Comparison of ENCODE assay signal across 21 cellular contexts in genomic region chr1:161913482-161914140, GRCh38.
DNase-seq lines count a peak whose midpoint lies in the region; FAIRE-seq and TF ChIP-seq lines count a peak whose summit lies in the region.
"Had no signal": no experiment of that assay in that cellular context is flagged by ENCODE, and none has a peak within 500 bp of the region (broad histone marks: within the 10 kb centered on the region; RNA-seq: fewer than 3 reads in every experiment).

No MANE protein-coding gene starts in this region.

- TF ChIP-seq POLR2A in adrenal gland (IDR thresholded peaks at IDR 0.05) = no peak

- TF ChIP-seq CTCF in choroid plexus epithelial cell (conservative IDR thresholded peaks at IDR 0.05; ENCODE audit: low read depth, low read length) = no peak
- no peak for TF ChIP-seq CTCF in liver (IDR thresholded peaks at IDR 0.05; ENCODE audit: low read depth, low read length, missing input control)
- TF ChIP-seq CTCF in adrenal gland (IDR thresholded peaks at IDR 0.05) = no peak

- FAIRE-seq in A204.1 (lab: Jason Lieb, UNC) = peak; percentile 39
- FAIRE-seq: GM18507 had no signal

- no peaks in the 10 kb centered on the region for H3K27me3 ChIP-seq in liver (ENCODE audit: control insufficient read depth in 4 of 4, insufficient read depth in 4 of 4, low read length in 3 of 4)
- H3K27me3 ChIP-seq in adrenal gland = no peaks in the 10 kb centered on the region
- H3K27me3 ChIP-seq: hepatocyte, neural progenitor cell had no signal

- H3K4me1 ChIP-seq in liver (ENCODE audit: control insufficient read depth in 4 of 4, insufficient read depth in 4 of 4, low read length in 3 of 4) (peaks cover 0 to 27% (median 20%) of the 10 kb centered on the region in 4 donors), adrenal gland (replicated peaks in 1 of 2) (peaks cover 0 to 24% of the 10 kb centered on the region in 2 donors)
- H3K4me1 ChIP-seq: neural progenitor cell had no signal

- intact Hi-C loops in adrenal gland (cut with DNase I) = no loop called here

- peak; percentile 9 to 15 for TF ChIP-seq RAD21 in liver (IDR thresholded peaks at IDR 0.05)

- H3K36me3 ChIP-seq in liver (ENCODE audit: control insufficient read depth in 4 of 4, insufficient read depth in 3 of 4, low read depth in 1 of 4, low read length in 3 of 4) (peaks cover 0 to 12% (median 3%) of the 10 kb centered on the region in 4 donors), adrenal gland (replicated peaks in 1 of 2) (no peaks in the 10 kb centered on the region)
- H3K36me3 ChIP-seq: neural progenitor cell had no signal

- H3K27ac ChIP-seq in liver (ENCODE audit: low read depth in 1 of 2, low read length in 2 of 2) (no peak overlapping the region), adrenal gland (no peak overlapping the region)
- H3K27ac ChIP-seq: hepatocyte, neural progenitor cell had no signal

- H3K9ac ChIP-seq in liver (ENCODE audit: low read depth in 1 of 2, low read length in 2 of 2) = no peak overlapping the region
- H3K9ac ChIP-seq: neural progenitor cell had no signal

- H3K4me3 ChIP-seq in choroid plexus epithelial cell (ENCODE audit: low read depth, low read length) (no peak overlapping the region), liver (ENCODE audit: low read depth in 1 of 3, low read length in 3 of 3) (no peak overlapping the region), adrenal gland (no peak overlapping the region)
- H3K4me3 ChIP-seq: hepatocyte, neural progenitor cell had no signal

- DNase-seq in LHCN-M2 (ENCODE audit: low read depth) = peak; percentile 49
- peak; percentile 71 for DNase-seq in choroid plexus epithelial cell (ENCODE audit: low read depth)
- no peak for DNase-seq in dermis blood vessel endothelial cell
- DNase-seq in NCI-H526 (lab: John Stamatoyannopoulos, UW) = no peak
- no peak for DNase-seq in adrenal gland
- no peak for DNase-seq in central memory CD4-positive, alpha-beta T cell
- DNase-seq: activated CD4-positive, alpha-beta T cell treated with anti-CD3 and anti-CD28 coated beads for 1 hour; CD8-positive, alpha-beta T cell; effector CD8-positive, alpha-beta T cell; H9; islet precursor cell; midbrain; NCI-H1092; NCI-H526 treated with DMSO at 0.1 percent for 48 hours; stimulated activated naive B cell treated with anti-CD40 and anti-IgM and Interleukin-4, amounts not matched to agents 10 μg/mL and 1 μg/mL and 100 μg/mL, for 72 hours; T-helper 9 cell had no signal

- H3K9me3 ChIP-seq in liver (ENCODE audit: control insufficient read depth in 4 of 4, low read length in 3 of 4) (no peaks in the 10 kb centered on the region), adrenal gland (replicated peaks in 1 of 3) (no peaks in the 10 kb centered on the region)

TF ChIP-seq in liver, 16 proteins besides CTCF, POLR2A, EP300 and RAD21:
- TF ChIP-seq FOXA1 (IDR thresholded peaks at IDR 0.05) (peak; percentile 97), HNF4G (IDR thresholded peaks at IDR 0.05) (no peak), EGR1 (IDR thresholded peaks at IDR 0.05; ENCODE audit: low read depth in 2 of 2) (peak; percentile 57 to 91), RXRA (IDR thresholded peaks at IDR 0.05) (peak; percentile 63 to 76), HNF4A (conservative IDR thresholded peaks at IDR 0.05) (peak; percentile 62 to 75), FOXA2 (IDR thresholded peaks at IDR 0.05) (peak; percentile 97), GABPA (IDR thresholded peaks at IDR 0.05 in 1 of 2, conservative IDR thresholded peaks at IDR 0.05 in 1 of 2) (peak in 1 of 2 donors; percentile 16), NR2F2 (IDR thresholded peaks at IDR 0.05) (peak; percentile 17), SP1 (IDR thresholded peaks at IDR 0.05) (peak; percentile 46), MAX (IDR thresholded peaks at IDR 0.05) (peak; percentile 30), TAF1 (conservative IDR thresholded peaks at IDR 0.05) (no peak), ATF3 (IDR thresholded peaks at IDR 0.05) (peak; percentile 87), REST (IDR thresholded peaks at IDR 0.05) (peak; percentile 47), YY1 (IDR thresholded peaks at IDR 0.05) (peak; percentile 57), JUND (IDR thresholded peaks at IDR 0.05) (peak; percentile 97 to 99), ZBTB33 (IDR thresholded peaks at IDR 0.05) (peak; percentile 63)

Comparison
In these comparisons a context has a peak if more than half of its experiments do, and no peak if none do; other contexts are left out.
1. DNase-seq: peak in LHCN-M2 (single experiment) and choroid plexus epithelial cell (single experiment); none in dermis blood vessel endothelial cell (single experiment), NCI-H526 (0 of 2), adrenal gland (0 of 7) and central memory CD4-positive, alpha-beta T cell (single experiment).